In genomic region chr12:51008329-51008728, GRCh38 we compare ENCODE assay signal across 19 cellular contexts. TPM values are rescaled to one million over a fixed set of nuclear protein-coding genes. Genes with fewer than 3 reads are reported as not detected.
DNase-seq lines count a peak whose midpoint lies in the region; ATAC-seq and TF ChIP-seq lines count a peak whose summit lies in the region.
"Had no signal": no experiment of that assay in that cellular context is flagged by ENCODE, and none has a peak within 500 bp of the region (broad histone marks: within the 10 kb centered on the region; RNA-seq: fewer than 3 reads in every experiment).

No MANE protein-coding gene starts in this region.

- no peaks in the 10 kb centered on the region for H3K9me3 ChIP-seq in lower lobe of right lung

- H3K27ac ChIP-seq in lower lobe of right lung (peak overlapping the region; percentile 28), substantia nigra (ENCODE audit: low read depth, low read length, poor library complexity, severe bottlenecking) (peak overlapping the region; percentile 97)

- peaks cover 61% of the 10 kb centered on the region for H3K4me1 ChIP-seq in lower lobe of right lung

- peak overlapping the region; percentile 30 for H3K4me3 ChIP-seq in lower lobe of right lung
- H3K4me3 ChIP-seq: GM12878 had no signal

- no peaks in the 10 kb centered on the region for H3K27me3 ChIP-seq in lower lobe of right lung (ENCODE audit: low read depth)

- peaks cover 44% of the 10 kb centered on the region for H3K36me3 ChIP-seq in lower lobe of right lung

- peak; percentile 76 for DNase-seq in D341Med (ENCODE audit: low spot score)
- peak; percentile 54 for DNase-seq in NCI-H82 treated with DMSO at 0.1 percent for 48 hours (lab: John Stamatoyannopoulos, UW; ENCODE audit: unreplicated experiment)
- DNase-seq in lower lobe of right lung: no peak
- DNase-seq in substantia nigra (lab: John Stamatoyannopoulos, UW): no peak
- DNase-seq in activated naive CD4-positive, alpha-beta T cell (lab: John Stamatoyannopoulos, UW): no peak
- no peak for DNase-seq in COLO668 (lab: John Stamatoyannopoulos, UW; ENCODE audit: unreplicated experiment)
- DNase-seq: GDM1, SHP77 treated with DMSO at 0.1 percent for 48 hours had no signal

- intact Hi-C loops in lower lobe of right lung (cut with DNase I): no loop called here

- no peak for TF ChIP-seq CTCF in lower lobe of right lung (IDR thresholded peaks at IDR 0.05)

- ATAC-seq in lower lobe of right lung: no peak
- no peak for ATAC-seq in GM19351 (IDR thresholded peaks at IDR 0.05; ENCODE audit: unreplicated experiment)
- ATAC-seq: HepG2 had no signal

RNA-seq across cellular contexts. Expression of gene SLC11A2, which starts 17.9 kb away (rescaled TPM):
- 102 TPM for total RNA-seq in lower lobe of right lung

RNA-seq across cellular contexts. Expression of gene LETMD1, which starts 39.8 kb away (rescaled TPM):
- 69.6 TPM for total RNA-seq in lower lobe of right lung

RNA-seq across cellular contexts. Expression of gene HIGD1C, which starts 56.0 kb away (rescaled TPM):
- not detected for total RNA-seq in lower lobe of right lung
- total RNA-seq: aorta, endothelial cell of umbilical vein, frontal cortex, GM12878, HepG2, liver, MCF 10A, NCI-H460, pulmonary artery endothelial cell, T-helper 17 cell had no signal

Comparison
In these comparisons a context has a peak if more than half of its experiments do, and no peak if none do; other contexts are left out.
1. DNase-seq: peak in D341Med (single experiment) and NCI-H82 treated with DMSO at 0.1 percent for 48 hours (single experiment); none in lower lobe of right lung (single experiment), substantia nigra (0 of 49), activated naive CD4-positive, alpha-beta T cell (0 of 4) and COLO668 (single experiment).